ENCODE assay signal across 26 cellular contexts in the genomic region with DNA sequence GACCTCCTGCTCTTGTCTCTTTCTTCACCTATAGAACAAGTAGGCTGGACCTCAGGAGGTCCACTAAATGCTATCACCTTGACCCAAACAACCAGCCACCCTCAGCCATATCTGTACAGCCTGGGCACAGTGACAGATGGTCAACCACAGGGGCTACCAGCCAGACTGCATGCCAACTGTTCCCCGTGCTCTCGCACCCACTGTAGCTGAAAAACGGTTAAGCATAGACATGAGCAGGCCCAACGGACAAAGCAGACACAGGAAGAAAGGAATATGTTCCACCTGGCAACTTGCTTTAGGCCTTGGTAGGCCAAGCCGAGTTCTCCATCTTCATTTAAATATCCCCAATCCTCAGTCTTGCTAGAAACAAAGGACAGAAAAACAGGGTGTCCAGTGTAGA.
"Had no signal": no experiment of that assay in that cellular context is flagged by ENCODE, and none has a peak within 500 bp of the region (broad histone marks: within the 10 kb centered on the region; RNA-seq: fewer than 3 reads in every experiment).

No MANE protein-coding gene starts in this region.

- DNase-seq: activated CD4-positive, alpha-beta memory T cell treated with anti-CD3 and anti-CD28 coated beads, Interleukin-2, amount 10 ng/mL, durations not matched to agents 7 days and 5 days; activated CD4-positive, alpha-beta T cell treated with anti-CD3 and anti-CD28 coated beads for 1 hour; activated CD4-positive, alpha-beta T cell treated with anti-CD3 and anti-CD28 coated beads for 48 hours; activated CD4-positive, CD25-positive, alpha-beta regulatory T cell; activated CD8-positive, alpha-beta memory T cell treated with anti-CD3 and anti-CD28 coated beads for 24 hours; activated gamma-delta T cell; activated naive CD4-positive, alpha-beta T cell treated with Interleukin-2 at 50 U/mL for 16 hours; activated T-cell treated with anti-CD3 and anti-CD28 coated beads, Interleukin-2, amount 50 U/mL, for 24 hours; anterior cingulate cortex; central memory CD4-positive, alpha-beta T cell; KG1; MM.1S; MV-4-11; NCI-H1105; NCI-H1417 treated with DMSO at 0.1 percent for 48 hours; NCI-H187 treated with DMSO at 0.1 percent for 48 hours; NCI-H2081 treated with DMSO at 0.1 percent for 48 hours; NCI-H510A; SHP77; SJCRH30; T1000; WERI-Rb-1 had no signal

- H3K4me1 Mint-ChIP-seq: activated CD4-positive, alpha-beta memory T cell treated with anti-CD3 and anti-CD28 coated beads, Interleukin-2, amount 10 ng/mL, durations not matched to agents 7 days and 5 days; activated naive CD4-positive, alpha-beta T cell treated with anti-CD3 and anti-CD28 coated beads, Interleukin-2, amount 50 U/mL, for 24 hours had no signal

- H3K27me3 Mint-ChIP-seq: activated CD4-positive, alpha-beta memory T cell treated with anti-CD3 and anti-CD28 coated beads, Interleukin-2, amount 10 ng/mL, durations not matched to agents 7 days and 5 days; activated naive CD4-positive, alpha-beta T cell treated with anti-CD3 and anti-CD28 coated beads, Interleukin-2, amount 50 U/mL, for 24 hours; activated T-cell treated with anti-CD3 and anti-CD28 coated beads, Interleukin-2, amount 50 U/mL, for 24 hours had no signal

- H3K4me3 Mint-ChIP-seq: activated CD4-positive, alpha-beta memory T cell treated with anti-CD3 and anti-CD28 coated beads, Interleukin-2, amount 10 ng/mL, durations not matched to agents 7 days and 5 days; activated naive CD4-positive, alpha-beta T cell treated with anti-CD3 and anti-CD28 coated beads, Interleukin-2, amount 50 U/mL, for 24 hours; activated T-cell treated with anti-CD3 and anti-CD28 coated beads, Interleukin-2, amount 50 U/mL, for 24 hours; brain had no signal

- H3K9me3 Mint-ChIP-seq: activated CD4-positive, alpha-beta memory T cell treated with anti-CD3 and anti-CD28 coated beads, Interleukin-2, amount 10 ng/mL, durations not matched to agents 7 days and 5 days; activated naive CD4-positive, alpha-beta T cell treated with anti-CD3 and anti-CD28 coated beads, Interleukin-2, amount 50 U/mL, for 24 hours; activated T-cell treated with anti-CD3 and anti-CD28 coated beads, Interleukin-2, amount 50 U/mL, for 24 hours; activated T-helper 2 cell treated with anti-CD3 and anti-CD28 coated beads, Interferon-gamma antibody, Interleukin-2, Interleukin-4, amounts not matched to agents 10 μg/mL and 5 μg/mL and 100 μg/mL, durations not matched to agents 14 hours and 24 hours and 36 hours; brain had no signal

- H3K27ac Mint-ChIP-seq: activated CD4-positive, alpha-beta memory T cell treated with anti-CD3 and anti-CD28 coated beads, Interleukin-2, amount 10 ng/mL, durations not matched to agents 7 days and 5 days; activated T-cell treated with anti-CD3 and anti-CD28 coated beads, Interleukin-2, amount 50 U/mL, for 24 hours; activated T-helper 2 cell treated with anti-CD3 and anti-CD28 coated beads, Interferon-gamma antibody, Interleukin-2, Interleukin-4, amounts not matched to agents 10 μg/mL and 5 μg/mL and 100 μg/mL, durations not matched to agents 14 hours and 24 hours and 36 hours had no signal

- ATAC-seq: Panc1 had no signal

- H3K36me3 Mint-ChIP-seq: activated naive CD4-positive, alpha-beta T cell treated with anti-CD3 and anti-CD28 coated beads, Interleukin-2, amount 50 U/mL, for 24 hours; brain had no signal
